In the genomic region with DNA sequence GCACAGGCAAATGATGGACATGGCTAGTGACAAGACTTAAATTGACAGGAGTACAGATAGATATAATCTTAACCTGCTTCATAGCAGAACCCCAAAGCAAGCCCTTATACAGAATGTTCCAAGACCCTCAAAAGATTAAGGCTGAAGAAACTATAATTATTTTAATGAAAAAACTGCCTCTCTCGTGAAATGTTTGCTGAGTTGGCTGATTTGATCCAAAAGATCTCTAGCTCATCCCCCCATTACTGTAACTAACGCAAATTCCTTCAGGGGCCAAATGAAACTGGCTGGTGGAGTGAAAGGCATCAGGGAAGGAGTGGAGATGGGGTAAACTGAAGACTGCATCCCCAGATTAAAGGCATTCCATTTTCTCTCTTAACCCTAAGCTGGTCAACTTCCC, we compare ENCODE assay signal across 1 cellular context.
TF ChIP-seq lines count a peak whose summit lies in the region.

No MANE protein-coding gene starts in this region.

TF ChIP-seq in HepG2, 621 proteins besides CTCF, POLR2A, EP300 and RAD21:
- TF ChIP-seq, protein P1, sequence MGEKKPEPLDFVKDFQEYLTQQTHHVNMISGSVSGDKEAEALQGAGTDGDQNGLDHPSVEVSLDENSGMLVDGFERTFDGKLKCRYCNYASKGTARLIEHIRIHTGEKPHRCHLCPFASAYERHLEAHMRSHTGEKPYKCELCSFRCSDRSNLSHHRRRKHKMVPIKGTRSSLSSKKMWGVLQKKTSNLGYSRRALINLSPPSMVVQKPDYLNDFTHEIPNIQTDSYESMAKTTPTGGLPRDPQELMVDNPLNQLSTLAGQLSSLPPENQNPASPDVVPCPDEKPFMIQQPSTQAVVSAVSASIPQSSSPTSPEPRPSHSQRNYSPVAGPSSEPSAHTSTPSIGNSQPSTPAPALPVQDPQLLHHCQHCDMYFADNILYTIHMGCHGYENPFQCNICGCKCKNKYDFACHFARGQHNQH (CRISPR knock-in tag; IDR thresholded peaks at IDR 0.05): no peak
- TF ChIP-seq MAFK (conservative IDR thresholded peaks at IDR 0.05 in 1 of 2, IDR thresholded peaks at IDR 0.05 in 1 of 2; ENCODE audit: low read length in 2 of 2): peak; percentile 75 to 88
- no peak for TF ChIP-seq SIN3A (IDR thresholded peaks at IDR 0.05; ENCODE audit: borderline replicate concordance, low read depth, low read length)
- peak; percentile 81 for TF ChIP-seq MAFF (IDR thresholded peaks at IDR 0.05; ENCODE audit: low read depth, low read length)
